In the genomic region with DNA sequence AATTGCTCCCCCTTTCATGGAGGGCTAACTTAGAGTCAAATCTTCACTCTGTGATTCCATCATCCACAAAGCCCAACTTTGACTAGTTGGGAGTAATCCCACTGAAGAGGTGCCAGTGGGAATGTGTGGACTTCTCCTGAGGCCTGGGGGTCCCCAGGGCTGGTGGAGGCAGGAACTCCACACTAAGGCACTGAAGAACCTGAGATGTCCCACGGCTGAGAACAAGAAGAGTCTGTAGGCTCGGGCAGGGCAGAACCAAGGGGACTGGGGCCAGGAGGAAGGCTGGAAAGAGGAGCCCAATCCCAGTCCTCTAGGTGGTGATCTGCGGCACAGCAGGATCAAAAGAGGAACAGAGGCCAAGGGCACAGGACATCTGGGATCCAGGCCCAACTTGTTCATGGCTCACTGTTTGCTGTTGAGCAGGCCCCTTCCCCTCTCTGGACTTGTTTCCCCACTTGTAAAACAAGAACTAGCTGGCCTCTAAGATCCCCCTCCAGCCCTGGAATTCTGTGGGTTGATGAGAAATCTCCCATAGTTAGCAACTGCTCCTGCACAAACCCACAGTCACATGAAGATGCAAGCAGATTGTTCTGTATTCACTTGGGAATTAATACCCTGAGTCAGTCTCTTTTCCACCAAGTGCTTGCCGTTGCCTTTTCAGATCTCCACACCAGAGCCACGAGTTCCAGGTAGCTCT, we compare ENCODE assay signal across 24 cellular contexts. TPM values are rescaled to one million over a fixed set of nuclear protein-coding genes. Genes with fewer than 3 reads are reported as not detected.
DNase-seq lines count a peak whose midpoint lies in the region; ATAC-seq and TF ChIP-seq lines count a peak whose summit lies in the region.
"Had no signal": no experiment of that assay in that cellular context is flagged by ENCODE, and none has a peak within 500 bp of the region (broad histone marks: within the 10 kb centered on the region; RNA-seq: fewer than 3 reads in every experiment).

No MANE protein-coding gene starts in this region.

- ATAC-seq in gastroesophageal sphincter (no peak), HG03280 (IDR thresholded peaks at IDR 0.05; ENCODE audit: unreplicated experiment) (no peak)
- ATAC-seq: effector memory CD8-positive, alpha-beta T cell; heart left ventricle; left ventricle myocardium superior; pancreas had no signal

- H3K4me1 ChIP-seq in adipocyte (ENCODE audit: control insufficient read depth, insufficient read depth, low read length) (peaks cover 29% of the 10 kb centered on the region), neural progenitor cell (peaks cover 23% of the 10 kb centered on the region), gastroesophageal sphincter (peaks cover 0 to 27% (median 4%) of the 10 kb centered on the region in 3 donors)
- H3K4me1 ChIP-seq: pancreas had no signal

- TF ChIP-seq CTCF in neural progenitor cell (IDR thresholded peaks at IDR 0.05) (no peak), gastroesophageal sphincter (IDR thresholded peaks at IDR 0.05) (no peak)

- H3F3A ChIP-seq in neural progenitor cell (ENCODE audit: low read depth), result no peaks in the 10 kb centered on the region

- H3K4me2 ChIP-seq in neural progenitor cell, result no peak overlapping the region

- no peaks in the 10 kb centered on the region for H3K36me3 Mint-ChIP-seq in neural progenitor cell
- H3K36me3 Mint-ChIP-seq: IgD-negative memory B cell had no signal

- H3K9me3 ChIP-seq in adipocyte (ENCODE audit: control insufficient read depth, low read length) (no peaks in the 10 kb centered on the region), neural progenitor cell (ENCODE audit: low read depth) (no peaks in the 10 kb centered on the region), gastroesophageal sphincter (no peaks in the 10 kb centered on the region)
- H3K9me3 ChIP-seq: heart left ventricle, pancreas had no signal

- no peak overlapping the region for H2AFZ ChIP-seq in neural progenitor cell (replicated peaks)

- peak; percentile 45 for DNase-seq in AG20443 (ENCODE audit: low spot score)
- DNase-seq in adipocyte (ENCODE audit: low read depth), result peak; percentile 29
- peak; percentile 49 for DNase-seq in fibroblast of peridontal ligament (ENCODE audit: extremely low read depth)
- no peak for DNase-seq in neural progenitor cell (ENCODE audit: low spot score)
- DNase-seq in activated CD8-positive, alpha-beta memory T cell treated with anti-CD3 and anti-CD28 coated beads, Interleukin-2, amount 50 U/mL, for 48 hours, result no peak
- DNase-seq in islet precursor cell, result no peak
- DNase-seq: activated CD4-positive, alpha-beta T cell treated with anti-CD3 and anti-CD28 coated beads, Interleukin-2, amount 10 ng/mL, durations not matched to agents 7 days and 5 days; amniotic stem cell; CD4-positive, alpha-beta T cell; cerebellar nuclear complex; DMS 273 treated with DMSO at 0.1 percent for 48 hours; effector memory CD8-positive, alpha-beta T cell; heart left ventricle; left ventricle myocardium superior; MM.1S; NCI-H146; NCI-H2171; pancreas; Right ventricle myocardium superior; stimulated activated naive CD4-positive, alpha-beta T cell; trophoblast cell had no signal

- no peaks in the 10 kb centered on the region for H3K9me3 Mint-ChIP-seq in neural progenitor cell
- H3K9me3 Mint-ChIP-seq: activated CD4-positive, alpha-beta T cell treated with anti-CD3 and anti-CD28 coated beads, Interleukin-2, amount 10 ng/mL, durations not matched to agents 7 days and 5 days; CD4-positive, alpha-beta T cell; effector memory CD8-positive, alpha-beta T cell; IgD-negative memory B cell had no signal

- TF ChIP-seq EP300 in gastroesophageal sphincter (IDR thresholded peaks at IDR 0.05), result no peak

- H3K27me3 Mint-ChIP-seq in neural progenitor cell (ENCODE audit: insufficient read depth, low read depth), result peaks cover 13% of the 10 kb centered on the region
- H3K27me3 Mint-ChIP-seq: activated CD4-positive, alpha-beta T cell treated with anti-CD3 and anti-CD28 coated beads, Interleukin-2, amount 10 ng/mL, durations not matched to agents 7 days and 5 days had no signal

- no peaks in the 10 kb centered on the region for H3K79me2 ChIP-seq in neural progenitor cell (ENCODE audit: low read depth)

- H3K4me3 Mint-ChIP-seq in neural progenitor cell, result peak overlapping the region; percentile 33
- H3K4me3 Mint-ChIP-seq: activated CD4-positive, alpha-beta T cell treated with anti-CD3 and anti-CD28 coated beads, Interleukin-2, amount 10 ng/mL, durations not matched to agents 7 days and 5 days; CD4-positive, alpha-beta T cell; effector memory CD8-positive, alpha-beta T cell; IgD-negative memory B cell had no signal

- H3K36me3 ChIP-seq in adipocyte (ENCODE audit: control insufficient read depth, insufficient read depth, low read length, severe bottlenecking) (no peaks in the 10 kb centered on the region), neural progenitor cell (no peaks in the 10 kb centered on the region), gastroesophageal sphincter (no peaks in the 10 kb centered on the region)
- H3K36me3 ChIP-seq: heart left ventricle, pancreas had no signal

- H3K9ac ChIP-seq in adipocyte (ENCODE audit: low read length) (no peak overlapping the region), neural progenitor cell (no peak overlapping the region)

- peaks cover 56% of the 10 kb centered on the region for H3K4me1 Mint-ChIP-seq in neural progenitor cell

- TF ChIP-seq POLR2A in gastroesophageal sphincter (IDR thresholded peaks at IDR 0.05), result no peak

- H3K27ac ChIP-seq in neural progenitor cell (no peak overlapping the region), gastroesophageal sphincter (no peak overlapping the region)
- H3K27ac ChIP-seq: heart left ventricle, pancreas had no signal

- H3K27me3 ChIP-seq in adipocyte (replicated peaks; ENCODE audit: control insufficient read depth, insufficient read depth, low read length) (no peaks in the 10 kb centered on the region), neural progenitor cell (no peaks in the 10 kb centered on the region), gastroesophageal sphincter (no peaks in the 10 kb centered on the region)
- H3K27me3 ChIP-seq: heart left ventricle, pancreas had no signal

- H3K27ac Mint-ChIP-seq in neural progenitor cell, result peak overlapping the region; percentile 89
- H3K27ac Mint-ChIP-seq: activated CD4-positive, alpha-beta T cell treated with anti-CD3 and anti-CD28 coated beads, Interleukin-2, amount 10 ng/mL, durations not matched to agents 7 days and 5 days; CD4-positive, alpha-beta T cell; effector memory CD8-positive, alpha-beta T cell; IgD-negative memory B cell had no signal

- H3K4me3 ChIP-seq in adipocyte (ENCODE audit: low read length), result no peak overlapping the region
- H3K4me3 ChIP-seq in neural progenitor cell, result no peak overlapping the region
- H3K4me3 ChIP-seq in gastroesophageal sphincter, result no peak overlapping the region
- H3K4me3 ChIP-seq: heart left ventricle, pancreas had no signal

- 10 to 80% methylated on average over 2 to 3 of the region's 5 CpGs for WGBS in gastroesophageal sphincter (ENCODE audit: low coverage in 1 of 2), 2 donors

- no peaks in the 10 kb centered on the region for H4K20me1 ChIP-seq in neural progenitor cell (ENCODE audit: low read depth)

RNA-seq across cellular contexts. Expression of gene ALDH1B1, which starts 32.7 kb away (rescaled TPM):
- 32.9 and 44.0 TPM in 2 replicates for total RNA-seq in neural progenitor cell (ENCODE audit: low replicate concordance)
- total RNA-seq in gastroesophageal sphincter, result 100 to 1,000 TPM; 130 to 432 (median 156) TPM

Comparison
In these comparisons a context has a peak if more than half of its experiments do, and no peak if none do; other contexts are left out.
1. DNase-seq: peak in AG20443 (single experiment), adipocyte (single experiment) and fibroblast of peridontal ligament (single experiment); none in neural progenitor cell (single experiment), activated CD8-positive, alpha-beta memory T cell treated with anti-CD3 and anti-CD28 coated beads, Interleukin-2, amount 50 U/mL, for 48 hours (single experiment) and islet precursor cell (single experiment).